8 cellular contexts compared by ENCODE assay signal in the genomic region with DNA sequence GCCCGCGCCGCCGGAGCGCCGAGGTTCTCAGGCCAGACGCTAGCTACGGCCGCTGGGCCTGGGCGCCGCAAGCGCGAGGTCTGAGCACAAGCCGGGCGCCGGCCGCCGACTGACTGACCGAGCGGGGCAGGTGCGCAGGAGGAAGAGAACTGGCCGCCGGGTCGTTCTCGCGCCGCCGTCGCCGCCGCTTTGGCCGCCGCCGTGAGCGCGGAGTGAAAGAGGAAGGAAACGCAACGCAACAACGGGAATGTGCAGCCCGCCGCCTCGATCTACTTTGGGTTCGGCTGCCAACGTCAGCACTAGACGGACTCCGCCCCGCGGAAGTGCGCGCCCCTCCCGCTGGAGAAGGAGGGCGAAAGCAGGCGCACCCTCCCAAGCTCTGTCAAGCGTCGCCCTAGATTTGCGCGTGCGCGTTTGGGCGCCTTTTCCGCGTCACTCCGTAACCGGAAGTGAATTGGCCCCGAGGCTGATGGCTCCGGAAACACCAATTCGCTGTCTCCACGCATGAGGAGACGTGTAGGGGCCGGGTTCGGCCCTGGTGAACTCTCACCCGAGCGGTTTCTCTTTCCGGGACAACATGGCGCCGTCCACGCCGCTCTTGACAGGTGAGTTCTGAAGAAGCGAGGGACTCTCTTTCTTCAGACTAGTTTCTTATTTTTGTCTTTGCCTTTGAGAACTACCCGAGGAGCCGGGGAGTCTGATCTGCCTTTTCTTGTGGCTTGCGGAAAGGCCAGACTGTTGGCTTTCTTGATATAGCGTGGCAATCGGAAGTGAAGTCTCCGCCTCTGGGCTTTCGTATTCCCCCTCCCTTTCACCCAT. TPM values are rescaled to one million over a fixed set of nuclear protein-coding genes. Genes with fewer than 3 reads are reported as not detected.
DNase-seq lines count a peak whose midpoint lies in the region; ATAC-seq, FAIRE-seq and TF ChIP-seq lines count a peak whose summit lies in the region.

TSS of gene EIF2A (plus strand) at position 562 of the 819 bp plus-strand sequence. CDS start at position 578, 16 bp downstream.
TSS of gene SERP1 (minus strand) at position 271 of the 819 bp plus-strand sequence. CDS start 361 bp downstream, outside the sequence.

- no peaks in the 10 kb centered on the region; the same call in 1 of the 2 replicates for H3K23me2 ChIP-seq in H1 (ENCODE audit: low read depth, low read length)

- H3K4me3 Mint-ChIP-seq in activated CD8-positive, alpha-beta memory T cell treated with anti-CD3 and anti-CD28 coated beads, Interleukin-2, amount 10 ng/mL, durations not matched to agents 7 days and 5 days, result peak within 1 kb of the TSS; percentile 92
- H3K4me3 Mint-ChIP-seq in memory B cell, result peak within 1 kb of the TSS; percentile 96

- TF ChIP-seq EP300 in H1 (IDR thresholded peaks at IDR 0.05; ENCODE audit: borderline replicate concordance in 1 of 2, low read depth in 2 of 2, low read length in 2 of 2), result no peak

- peak within 1 kb of the TSS; percentile 96 for H3K27ac Mint-ChIP-seq in activated CD8-positive, alpha-beta memory T cell treated with anti-CD3 and anti-CD28 coated beads, Interleukin-2, amount 10 ng/mL, durations not matched to agents 7 days and 5 days
- peak within 1 kb of the TSS; percentile 99 for H3K27ac Mint-ChIP-seq in memory B cell

- H3K36me3 Mint-ChIP-seq in activated CD8-positive, alpha-beta memory T cell treated with anti-CD3 and anti-CD28 coated beads, Interleukin-2, amount 10 ng/mL, durations not matched to agents 7 days and 5 days, result peaks cover 41% of the 10 kb centered on the region
- H3K36me3 Mint-ChIP-seq in memory B cell, result peaks cover 9% of the 10 kb centered on the region

- TF ChIP-seq RAD21 in H1 (IDR thresholded peaks at IDR 0.05 in 1 of 2, conservative IDR thresholded peaks at IDR 0.05 in 1 of 2; ENCODE audit: low read depth in 2 of 2, low read length in 2 of 2), result no peak

- peak within 1 kb of the TSS; percentile 97 for H4K8ac ChIP-seq in H1 (ENCODE audit: extremely low read depth, insufficient read depth, low read length)

- H3K4me1 ChIP-seq in NT2/D1 (ENCODE audit: insufficient read depth, insufficient read length), result no peaks in the 10 kb centered on the region
- no peaks in the 10 kb centered on the region; a peak in 2 of 7 replicates for H3K4me1 ChIP-seq in H1 (replicated peaks in 1 of 4; ENCODE audit: control insufficient read depth in 3 of 4, insufficient read depth in 4 of 4, low read length in 3 of 4)

- peak within 1 kb of the TSS; percentile 31 for H2AFZ ChIP-seq in H1 (ENCODE audit: low read length)

- H3K9ac ChIP-seq in NT2/D1 (ENCODE audit: insufficient read length, low read depth), result peak within 1 kb of the TSS; percentile 98
- H3K9ac ChIP-seq in H1 (replicated peaks in 1 of 4; ENCODE audit: extremely low read depth in 1 of 4, low read depth in 3 of 4, low read length in 3 of 4), result peak within 1 kb of the TSS; percentile 86 to 98 (median 96)

- peak within 1 kb of the TSS; percentile 60 to 86 for H3K4me2 ChIP-seq in H1 (ENCODE audit: insufficient read depth in 1 of 2, low read depth in 2 of 2, low read length in 2 of 2)

- peak within 1 kb of the TSS; percentile 81 for H3K18ac ChIP-seq in H1 (ENCODE audit: extremely low read depth, low read length)

- TF ChIP-seq CTCF in H1 (IDR thresholded peaks at IDR 0.05; ENCODE audit: control extremely low read depth in 1 of 3, insufficient read depth in 1 of 3, low read depth in 1 of 3, low read length in 3 of 3), result 0 out of 4 replicates have a peak, but pooled peaks of 1 of the 3 experiments have one; percentile 1

- POLR2A ChIA-PET in H1 (lab: Charles Lee; ENCODE audit: partially characterized antibody), result interaction anchor here (0.6 to 4.4 kb wide), 24 partner anchors 8 to 336 kb away, joined by 3 to 27 read pairs (median 3); partner anchors contain the start of genes SELENOT and TSC22D2

- no peak within 1 kb of the TSS for H3K23ac ChIP-seq in H1 (ENCODE audit: insufficient read length)

- peak; percentile 90 for ATAC-seq in GM21381 (IDR thresholded peaks at IDR 0.05; ENCODE audit: unreplicated experiment)
- peak; percentile 92 for ATAC-seq in activated CD8-positive, alpha-beta memory T cell treated with anti-CD3 and anti-CD28 coated beads, Interleukin-2, amount 10 ng/mL, durations not matched to agents 7 days and 5 days
- ATAC-seq in memory B cell (ENCODE audit: low read depth), result peak; percentile 86

- CTCF ChIA-PET in activated CD8-positive, alpha-beta memory T cell treated with anti-CD3 and anti-CD28 coated beads, Interleukin-2, amount 10 ng/mL, durations not matched to agents 7 days and 5 days (lab: Charles Lee), result interaction anchor here (0.6 to 1.6 kb wide), 7 partner anchors 10 to 1603 kb away, joined by 3 to 5 read pairs (median 3); partner anchors contain the start of gene TSC22D2
- CTCF ChIA-PET in H1 (lab: Charles Lee; ENCODE audit: partially characterized antibody), result no interaction called here

- peaks cover 3 to 4% of the 10 kb centered on the region in 2 experiments for H4K20me1 ChIP-seq in H1 (replicated peaks in 1 of 2; ENCODE audit: control insufficient read depth in 1 of 2, insufficient read depth in 2 of 2, low read length in 2 of 2)

- H4K5ac ChIP-seq in H1 (ENCODE audit: insufficient read length, low read depth, low read length), result peak within 1 kb of the TSS; percentile 79

- FAIRE-seq in H1 (lab: Jason Lieb, UNC), result peak; percentile 68

- WGBS in H1 (ENCODE audit: extremely low coverage in 1 of 2, insufficient coverage in 1 of 2, insufficient read length in 1 of 2, insufficient replicate concordance in 2 of 2, low coverage in 1 of 2, low lambda C conversion rate in 2 of 2, missing lambda C conversion rate in 1 of 2), 2 experiments, result 0% methylated on average over 35 of the region's 86 CpGs; no CpG with 5 or more reads in 1 of the 2 experiments

- 0 out of 2 replicates have a peak within 1 kb of the TSS, but pooled peaks have one; percentile 51 for H2BK15ac ChIP-seq in H1 (ENCODE audit: low read length)

- H3K9me3 Mint-ChIP-seq in activated CD8-positive, alpha-beta memory T cell treated with anti-CD3 and anti-CD28 coated beads, Interleukin-2, amount 10 ng/mL, durations not matched to agents 7 days and 5 days (ENCODE audit: low read depth), result no peaks in the 10 kb centered on the region
- H3K9me3 Mint-ChIP-seq in memory B cell, result no peaks in the 10 kb centered on the region

- H2BK5ac ChIP-seq in H1 (ENCODE audit: low read depth, low read length), result peak within 1 kb of the TSS; percentile 88

- TF ChIP-seq POLR2A in H1 (IDR thresholded peaks at IDR 0.05; ENCODE audit: control extremely low read depth in 1 of 2, low read depth in 2 of 2, low read length in 2 of 2), result peak; percentile 77 to 94

- H2AK5ac ChIP-seq in H1 (ENCODE audit: low read depth, low read length), result no peak within 1 kb of the TSS

- no peaks in the 10 kb centered on the region for H3K27me3 Mint-ChIP-seq in activated CD8-positive, alpha-beta memory T cell treated with anti-CD3 and anti-CD28 coated beads, Interleukin-2, amount 10 ng/mL, durations not matched to agents 7 days and 5 days
- no peaks in the 10 kb centered on the region for H3K27me3 Mint-ChIP-seq in memory B cell

- no peaks in the 10 kb centered on the region; the same call in 1 of the 2 replicates for H3K79me1 ChIP-seq in H1 (ENCODE audit: low read depth, low read length)

- peaks cover 68% of the 10 kb centered on the region for H3K36me3 ChIP-seq in NT2/D1 (ENCODE audit: insufficient read depth, insufficient read length, low read length)
- H3K36me3 ChIP-seq in H1 (ENCODE audit: control insufficient read depth in 2 of 4, insufficient read depth in 4 of 4, low read length in 3 of 4), result peaks cover 4 to 32% (median 12%) of the 10 kb centered on the region in 4 experiments; a peak in 6 of 8 replicates

- H3K9me3 ChIP-seq in NT2/D1 (ENCODE audit: insufficient read depth, low read length) (no peaks in the 10 kb centered on the region), H1 (ENCODE audit: insufficient read depth in 2 of 2, low read depth in 1 of 2, low read length in 1 of 2) (no peaks in the 10 kb centered on the region)

- H3K79me2 ChIP-seq in H1 (ENCODE audit: control insufficient read depth in 1 of 2, insufficient read depth in 2 of 2, low read length in 2 of 2), result peaks cover 0 to 85% of the 10 kb centered on the region in 2 experiments; a peak in 3 of 4 replicates

- H2BK12ac ChIP-seq in H1 (ENCODE audit: low read depth, low read length), result peak within 1 kb of the TSS; percentile 12; the same call in 1 of the 2 replicates

- peak within 1 kb of the TSS; percentile 87 for H3K56ac ChIP-seq in H1 (replicated peaks; ENCODE audit: insufficient read length, low read depth, low read length)

- no peak within 1 kb of the TSS for H3K14ac ChIP-seq in H1 (ENCODE audit: insufficient read length)

- peak within 1 kb of the TSS; percentile 95 for H3K4me3 ChIP-seq in NT2/D1 (ENCODE audit: insufficient read length, low read depth)
- peak within 1 kb of the TSS; percentile 77 to 98 (median 88) for H3K4me3 ChIP-seq in H1 (ENCODE audit: extremely low read depth in 1 of 4, insufficient read depth in 2 of 4, low read depth in 3 of 4, low read length in 4 of 4)

- peak within 1 kb of the TSS; percentile 93 for H3K27ac ChIP-seq in H1 (ENCODE audit: low read depth, low read length)

- H3K27me3 ChIP-seq in NT2/D1 (ENCODE audit: insufficient read depth, insufficient read length) (no peaks in the 10 kb centered on the region), H1 (replicated peaks in 1 of 4; ENCODE audit: control insufficient read depth in 3 of 4, extremely low read depth in 1 of 4, insufficient read depth in 3 of 4, low read length in 3 of 4) (no peaks in the 10 kb centered on the region)

- DNase-seq in COR-L47 (lab: John Stamatoyannopoulos, UW) (peak; percentile 100), HUDEP-2 (lab: John Stamatoyannopoulos, UW; ENCODE audit: unreplicated experiment in 76 of 76) (peak in 75 of 76 experiments; percentile 74 to 99 (median 97)), NT2/D1 (ENCODE audit: low read depth, low spot score) (peak; percentile 98), H1 (ENCODE audit: low read depth in 1 of 2, low spot score in 2 of 2) (peak; percentile 96 to 99), memory B cell (ENCODE audit: low spot score in 2 of 2) (peak; percentile 97 to 99)
- DNase-seq in activated CD8-positive, alpha-beta memory T cell treated with anti-CD3 and anti-CD28 coated beads, Interleukin-2, amount 10 ng/mL, durations not matched to agents 7 days and 5 days, result peak; percentile 99
- DNase-seq in stimulated activated CD8-positive, alpha-beta memory T cell treated with anti-CD3 and anti-CD28 coated beads, Interleukin-12 subunit alpha, Interleukin-12 subunit beta, amount 100 ng/mL, for 24 hours (ENCODE audit: extremely low read depth), result peak; percentile 94

- H2BK120ac ChIP-seq in H1 (replicated peaks; ENCODE audit: low read depth, low read length), result no peak within 1 kb of the TSS

- H4K91ac ChIP-seq in H1 (replicated peaks; ENCODE audit: insufficient read length, low read length), result peak within 1 kb of the TSS; percentile 90

- peaks cover 63% of the 10 kb centered on the region for H3K4me1 Mint-ChIP-seq in activated CD8-positive, alpha-beta memory T cell treated with anti-CD3 and anti-CD28 coated beads, Interleukin-2, amount 10 ng/mL, durations not matched to agents 7 days and 5 days
- peaks cover 19% of the 10 kb centered on the region for H3K4me1 Mint-ChIP-seq in memory B cell

- H2BK20ac ChIP-seq in H1 (ENCODE audit: low read length), result 0 out of 2 replicates have a peak within 1 kb of the TSS, but pooled peaks have one; percentile 1

- H3K4ac ChIP-seq in H1 (replicated peaks; ENCODE audit: insufficient read length, low read depth, low read length), result peak within 1 kb of the TSS; percentile 10

RNA-seq across cellular contexts. Expression of gene EIF2A, which starts in this region (rescaled TPM):
- 10 to 100 TPM; 66.7 to 97.5 TPM for total RNA-seq in activated CD8-positive, alpha-beta memory T cell treated with anti-CD3 and anti-CD28 coated beads, Interleukin-2, amount 10 ng/mL, durations not matched to agents 7 days and 5 days
- total RNA-seq in H1 (2021; fragmentation: NEBNext Ultra II Directional; extraction: Animal tissue kit (Norgen Biotek cat#: 25700)), result 87.5 and 91.6 TPM in 2 replicates
- 32.1 and 59.3 TPM in 2 replicates for polyA plus RNA-seq in H1 (2011; rRNA removed)
- polyA plus RNA-seq in H1 (2011; cell fraction: cytosol; rRNA removed), result 71.8 TPM
- 31.5 TPM for polyA plus RNA-seq in H1 (2011; cell fraction: nucleus; rRNA removed)
- polyA plus RNA-seq in H1 (2012, experiment 1 of 2), result 44.9 to 86.0 TPM (median 57.5 TPM) in 4 replicates
- polyA plus RNA-seq in H1 (2012, experiment 2 of 2), result 9.7 TPM
- polyA plus RNA-seq in H1 (2013, experiment 1 of 2), result 84.7 TPM
- 75.5 TPM for polyA plus RNA-seq in H1 (2013, experiment 2 of 2)
- 103 and 125 TPM in 2 replicates for polyA minus RNA-seq in H1 (2011; rRNA and poly(A)+ RNA removed)
- polyA minus RNA-seq in H1 (2011; cell fraction: cytosol; rRNA and poly(A)+ RNA removed), result 36.3 TPM
- 109 TPM for polyA minus RNA-seq in H1 (2011; cell fraction: nucleus; rRNA and poly(A)+ RNA removed)

RNA-seq across cellular contexts. Expression of gene SERP1, which starts in this region (rescaled TPM):
- 10 to 100 TPM; 84.8 to 95.9 TPM for total RNA-seq in activated CD8-positive, alpha-beta memory T cell treated with anti-CD3 and anti-CD28 coated beads, Interleukin-2, amount 10 ng/mL, durations not matched to agents 7 days and 5 days
- total RNA-seq in H1 (2021; fragmentation: NEBNext Ultra II Directional; extraction: Animal tissue kit (Norgen Biotek cat#: 25700)), result 98.2 and 111 TPM in 2 replicates
- polyA plus RNA-seq in H1 (2011; rRNA removed), result 90.3 and 167 TPM in 2 replicates
- polyA plus RNA-seq in H1 (2011; cell fraction: cytosol; rRNA removed), result 115 TPM
- polyA plus RNA-seq in H1 (2011; cell fraction: nucleus; rRNA removed), result 91.6 TPM
- 60.7 to 77.7 TPM (median 70.0 TPM) in 4 replicates for polyA plus RNA-seq in H1 (2012, experiment 1 of 2)
- 30.7 TPM for polyA plus RNA-seq in H1 (2012, experiment 2 of 2)
- 72.6 TPM for polyA plus RNA-seq in H1 (2013, experiment 1 of 2)
- 79.6 TPM for polyA plus RNA-seq in H1 (2013, experiment 2 of 2)
- polyA minus RNA-seq in H1 (2011; rRNA and poly(A)+ RNA removed), result 29.8 and 37.0 TPM in 2 replicates
- polyA minus RNA-seq in H1 (2011; cell fraction: cytosol; rRNA and poly(A)+ RNA removed), result 113 TPM
- polyA minus RNA-seq in H1 (2011; cell fraction: nucleus; rRNA and poly(A)+ RNA removed), result 96.7 TPM

Comparison
In these comparisons a context has a peak if more than half of its experiments do, and no peak if none do; other contexts are left out.
1. Peak in every context shown above with its lines: DNase-seq, ATAC-seq, H3K4me3 ChIP-seq and H3K27ac ChIP-seq.